ENCODE assay signal across 16 cellular contexts in the genomic region with DNA sequence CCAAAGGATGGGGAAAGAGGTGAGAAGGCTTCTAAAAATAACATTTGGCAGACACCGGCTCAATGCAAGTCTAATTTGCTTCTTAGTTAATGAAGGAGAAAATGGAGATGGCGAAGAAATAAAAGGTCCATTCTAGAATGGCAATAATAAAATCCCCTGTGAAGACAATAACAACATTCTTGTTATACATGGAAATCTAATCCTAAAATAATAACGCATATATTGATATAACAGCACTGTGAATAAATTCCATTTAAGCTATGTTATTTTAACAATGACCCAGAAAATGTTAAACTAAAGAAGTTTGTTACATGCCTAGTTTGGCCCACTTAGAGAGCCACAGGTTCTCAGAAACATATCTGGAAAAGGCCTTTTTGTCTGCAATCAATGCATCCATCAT.
DNase-seq lines count a peak whose midpoint lies in the region; ATAC-seq, FAIRE-seq and TF ChIP-seq lines count a peak whose summit lies in the region.
"Had no signal": no experiment of that assay in that cellular context is flagged by ENCODE, and none has a peak within 500 bp of the region (broad histone marks: within the 10 kb centered on the region; RNA-seq: fewer than 3 reads in every experiment).

No MANE protein-coding gene starts in this region.

- no peak overlapping the region for H3K9ac ChIP-seq in PC-3 (ENCODE audit: low read length)
- H3K9ac ChIP-seq: BLaER1 treated with 17β-estradiol and CSF1 and Interleukin-3, amounts not matched to agents 10 nM and 100 nM; GM23248 had no signal

- H3K9me2 ChIP-seq in PC-3 (replicated peaks; ENCODE audit: low read length), result no peaks in the 10 kb centered on the region

- no peak for TF ChIP-seq RAD21 in A549 (conservative IDR thresholded peaks at IDR 0.05 in 1 of 2, IDR thresholded peaks at IDR 0.05 in 1 of 2)

- H3K36me3 ChIP-seq in PC-3 (ENCODE audit: low read depth, low read length), result no peaks in the 10 kb centered on the region
- H3K36me3 ChIP-seq: BLaER1 treated with 17β-estradiol and CSF1 and Interleukin-3, amounts not matched to agents 10 nM and 100 nM had no signal

- H3K4me3 ChIP-seq in A549 (no peak overlapping the region), PC-3 (ENCODE audit: low read length) (no peak overlapping the region)
- H3K4me3 ChIP-seq: BLaER1 treated with 17β-estradiol and CSF1 and Interleukin-3, amounts not matched to agents 10 nM and 100 nM; GM23248 had no signal

- no peak for TF ChIP-seq EP300 in A549 (IDR thresholded peaks at IDR 0.05)

- ATAC-seq in A549 (no peak), HG03095 (IDR thresholded peaks at IDR 0.05; ENCODE audit: unreplicated experiment) (no peak), PC-3 (no peak)
- ATAC-seq: HCT116 had no signal

- H4K20me1 ChIP-seq in PC-3 (ENCODE audit: low read length), result no peaks in the 10 kb centered on the region

- H3K27me3 Mint-ChIP-seq in HFFc6 (ENCODE audit: insufficient read depth), result peaks cover 2% of the 10 kb centered on the region; the same call in 1 of the 2 replicates
- H3K27me3 Mint-ChIP-seq: CD4-positive, CD25-positive, alpha-beta regulatory T cell had no signal

- CTCF ChIA-PET in A549 (lab: Yijun Ruan, JAX), result interaction anchor here (0.5 to 1.3 kb wide), 4 partner anchors 46 to 681 kb away, joined by 3 to 4 read pairs (median 4); no protein-coding TSS in a partner anchor
- CTCF ChIA-PET in PC-3 (lab: Charles Lee), result no interaction called here

- no peak overlapping the region for H3K4me3 Mint-ChIP-seq in HFFc6
- H3K4me3 Mint-ChIP-seq: CD4-positive, CD25-positive, alpha-beta regulatory T cell had no signal

- H3K27me3 ChIP-seq in PC-3 (ENCODE audit: low read length), result no peaks in the 10 kb centered on the region
- H3K27me3 ChIP-seq: BLaER1 treated with 17β-estradiol and CSF1 and Interleukin-3, amounts not matched to agents 10 nM and 100 nM had no signal

- H2AFZ ChIP-seq in PC-3 (ENCODE audit: low read length), result no peak overlapping the region
- H2AFZ ChIP-seq: GM23248 had no signal

- FAIRE-seq in A549 (lab: Jason Lieb, UNC), result no peak
- FAIRE-seq: H54 had no signal

- 95% methylated on average over 3 of the region's 3 CpGs for WGBS in A549 (ENCODE audit: missing lambda C conversion rate)

- intact Hi-C loops in PC-3 (cut with micrococcal nuclease), result no loop called here

- DNase-seq in A549 (ENCODE audit: low read depth in 1 of 2, low spot score in 1 of 2), result no peak
- no peak for DNase-seq in caudate nucleus (lab: John Stamatoyannopoulos, UW)
- DNase-seq in globus pallidus (ENCODE audit: low spot score), result peak; percentile 51
- DNase-seq in pons (ENCODE audit: low spot score), result peak; percentile 50
- DNase-seq in amygdala (lab: John Stamatoyannopoulos, UW), result no peak
- DNase-seq in HFFc6, result no peak
- DNase-seq in PC-3, result no peak
- DNase-seq: 8988T; ACHN; CD4-positive, CD25-positive, alpha-beta regulatory T cell; GF-D8; GM23248 had no signal

- no peak overlapping the region for H3K27ac Mint-ChIP-seq in HFFc6

- TF ChIP-seq CTCF in A549 (IDR thresholded peaks at IDR 0.05), result no peak
- no peak for TF ChIP-seq CTCF in HFFc6 (IDR thresholded peaks at IDR 0.05)
- no peak for TF ChIP-seq CTCF in PC-3 (conservative IDR thresholded peaks at IDR 0.05; ENCODE audit: low read depth, low read length)

- H3K9me3 ChIP-seq in A549, result no peaks in the 10 kb centered on the region
- no peaks in the 10 kb centered on the region for H3K9me3 ChIP-seq in PC-3 (ENCODE audit: low read length)
- H3K9me3 ChIP-seq: BLaER1 treated with 17β-estradiol and CSF1 and Interleukin-3, amounts not matched to agents 10 nM and 100 nM had no signal

- BruUV-seq in PC-3 (replicated peaks; lab: Mats Ljungman, UMichigan), result no TSS peak

- no peaks in the 10 kb centered on the region for H3K36me3 Mint-ChIP-seq in HFFc6 (ENCODE audit: low read depth)

- no peaks in the 10 kb centered on the region for H3F3A ChIP-seq in PC-3 (ENCODE audit: low read length, unreplicated experiment)

- POLR2A ChIA-PET in A549 (lab: Yijun Ruan, JAX), result interaction anchor here (1.9 kb wide), 1 partner anchor 11 kb away, joined by 4 read pairs; no protein-coding TSS in a partner anchor
- POLR2A ChIA-PET in PC-3 (lab: Charles Lee; ENCODE audit: unreplicated experiment), result no interaction called here

- H3K79me2 ChIP-seq in PC-3 (ENCODE audit: low read length), result no peaks in the 10 kb centered on the region

- peaks cover 40% of the 10 kb centered on the region for H3K4me1 Mint-ChIP-seq in HFFc6 (ENCODE audit: low read depth)

- no peaks in the 10 kb centered on the region for H3K9me3 Mint-ChIP-seq in HFFc6
- H3K9me3 Mint-ChIP-seq: CD4-positive, CD25-positive, alpha-beta regulatory T cell had no signal

- H3K27ac ChIP-seq in A549 (peak overlapping the region; percentile 43 to 76; a peak in 4 of 6 replicates), caudate nucleus (ENCODE audit: low read depth, low read length) (peak overlapping the region; percentile 39), PC-3 (ENCODE audit: low read length) (no peak overlapping the region)
- H3K27ac ChIP-seq: BLaER1 treated with 17β-estradiol and CSF1 and Interleukin-3, amounts not matched to agents 10 nM and 100 nM; GM23248 had no signal

- H3K4me1 ChIP-seq in A549 (peaks cover 60% of the 10 kb centered on the region), PC-3 (ENCODE audit: insufficient read depth, low read length) (peaks cover 39% of the 10 kb centered on the region)
- H3K4me1 ChIP-seq: BLaER1 treated with 17β-estradiol and CSF1 and Interleukin-3, amounts not matched to agents 10 nM and 100 nM had no signal

- no peak overlapping the region for H3K4me2 ChIP-seq in A549
- no peak overlapping the region for H3K4me2 ChIP-seq in PC-3 (ENCODE audit: low read length)
- H3K4me2 ChIP-seq: BLaER1 treated with 17β-estradiol and CSF1 and Interleukin-3, amounts not matched to agents 10 nM and 100 nM had no signal

- no peak for TF ChIP-seq POLR2A in A549 (IDR thresholded peaks at IDR 0.05; ENCODE audit: low read length)

TF ChIP-seq in A549, 52 proteins besides CTCF, POLR2A, EP300 and RAD21:
- TF ChIP-seq FOSL2 (IDR thresholded peaks at IDR 0.05) (no peak), FOSL2 (CRISPR knock-in tag; IDR thresholded peaks at IDR 0.05) (no peak), PHF8 (IDR thresholded peaks at IDR 0.05; ENCODE audit: borderline replicate concordance, low read depth) (no peak), RCOR1 (IDR thresholded peaks at IDR 0.05; ENCODE audit: low read depth, low read length) (no peak), BHLHE40 (IDR thresholded peaks at IDR 0.05; ENCODE audit: low read depth, low read length) (no peak), CHD4 (IDR thresholded peaks at IDR 0.05; ENCODE audit: borderline replicate concordance) (no peak), ESRRA (IDR thresholded peaks at IDR 0.05; ENCODE audit: borderline replicate concordance, low read length) (no peak), HOXB13 (CRISPR knock-in tag; IDR thresholded peaks at IDR 0.05; ENCODE audit: low read depth) (no peak), SREBF2 (IDR thresholded peaks at IDR 0.05) (no peak), HOXA7 (CRISPR knock-in tag; IDR thresholded peaks at IDR 0.05) (no peak), KDM5A (IDR thresholded peaks at IDR 0.05) (no peak)
- TF ChIP-seq, protein P1, sequence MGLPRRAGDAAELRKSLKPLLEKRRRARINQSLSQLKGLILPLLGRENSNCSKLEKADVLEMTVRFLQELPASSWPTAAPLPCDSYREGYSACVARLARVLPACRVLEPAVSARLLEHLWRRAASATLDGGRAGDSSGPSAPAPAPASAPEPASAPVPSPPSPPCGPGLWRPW (IDR thresholded peaks at IDR 0.05), result no peak
- TF ChIP-seq, protein P2, sequence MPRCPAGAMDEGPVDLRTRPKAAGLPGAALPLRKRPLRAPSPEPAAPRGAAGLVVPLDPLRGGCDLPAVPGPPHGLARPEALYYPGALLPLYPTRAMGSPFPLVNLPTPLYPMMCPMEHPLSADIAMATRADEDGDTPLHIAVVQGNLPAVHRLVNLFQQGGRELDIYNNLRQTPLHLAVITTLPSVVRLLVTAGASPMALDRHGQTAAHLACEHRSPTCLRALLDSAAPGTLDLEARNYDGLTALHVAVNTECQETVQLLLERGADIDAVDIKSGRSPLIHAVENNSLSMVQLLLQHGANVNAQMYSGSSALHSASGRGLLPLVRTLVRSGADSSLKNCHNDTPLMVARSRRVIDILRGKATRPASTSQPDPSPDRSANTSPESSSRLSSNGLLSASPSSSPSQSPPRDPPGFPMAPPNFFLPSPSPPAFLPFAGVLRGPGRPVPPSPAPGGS (IDR thresholded peaks at IDR 0.05), result no peak
- TF ChIP-seq, protein P3, sequence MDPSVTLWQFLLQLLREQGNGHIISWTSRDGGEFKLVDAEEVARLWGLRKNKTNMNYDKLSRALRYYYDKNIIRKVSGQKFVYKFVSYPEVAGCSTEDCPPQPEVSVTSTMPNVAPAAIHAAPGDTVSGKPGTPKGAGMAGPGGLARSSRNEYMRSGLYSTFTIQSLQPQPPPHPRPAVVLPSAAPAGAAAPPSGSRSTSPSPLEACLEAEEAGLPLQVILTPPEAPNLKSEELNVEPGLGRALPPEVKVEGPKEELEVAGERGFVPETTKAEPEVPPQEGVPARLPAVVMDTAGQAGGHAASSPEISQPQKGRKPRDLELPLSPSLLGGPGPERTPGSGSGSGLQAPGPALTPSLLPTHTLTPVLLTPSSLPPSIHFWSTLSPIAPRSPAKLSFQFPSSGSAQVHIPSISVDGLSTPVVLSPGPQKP (IDR thresholded peaks at IDR 0.05; ENCODE audit: low read depth, low read length), result no peak

Comparison
In these comparisons a context has a peak if more than half of its experiments do, and no peak if none do; other contexts are left out.
1. DNase-seq: peak in globus pallidus (single experiment) and pons (single experiment); none in A549 (0 of 2), caudate nucleus (0 of 61), amygdala (0 of 56), HFFc6 (single experiment) and PC-3 (single experiment).